In genomic region chr19:5038631-5039271, GRCh38 we compare ENCODE assay signal across 7 cellular contexts.
DNase-seq lines count a peak whose midpoint lies in the region; ATAC-seq and TF ChIP-seq lines count a peak whose summit lies in the region.

No MANE protein-coding gene starts in this region.

- no peak overlapping the region for H3K4me3 ChIP-seq in HFF-Myc (replicated peaks; ENCODE audit: low read depth, low read length)

- peak; percentile 57 for TF ChIP-seq CTCF in HFF-Myc (IDR thresholded peaks at IDR 0.05; ENCODE audit: low read depth, low read length, missing control alignments)

- peak; percentile 33 for ATAC-seq in left lobe of liver
- ATAC-seq in HG02938 (IDR thresholded peaks at IDR 0.05; ENCODE audit: unreplicated experiment) = no peak

- DNase-seq in D341Med (ENCODE audit: low spot score) = peak; percentile 75
- no peak for DNase-seq in HFF-Myc (ENCODE audit: extremely low read depth, low read depth)
- DNase-seq in amniotic epithelial cell (ENCODE audit: low read depth) = peak; percentile 39
- DNase-seq in left lobe of liver (ENCODE audit: low spot score) = no peak
- DNase-seq in NCI-H1694 (lab: John Stamatoyannopoulos, UW) = no peak
- no peak for DNase-seq in NCI-H146 (lab: John Stamatoyannopoulos, UW)

Comparison
In these comparisons a context has a peak if more than half of its experiments do, and no peak if none do; other contexts are left out.
1. DNase-seq: peak in D341Med (single experiment) and amniotic epithelial cell (single experiment); none in HFF-Myc (single experiment), left lobe of liver (single experiment), NCI-H1694 (single experiment) and NCI-H146 (single experiment).